17 cellular contexts compared by ENCODE assay signal in the genomic region with DNA sequence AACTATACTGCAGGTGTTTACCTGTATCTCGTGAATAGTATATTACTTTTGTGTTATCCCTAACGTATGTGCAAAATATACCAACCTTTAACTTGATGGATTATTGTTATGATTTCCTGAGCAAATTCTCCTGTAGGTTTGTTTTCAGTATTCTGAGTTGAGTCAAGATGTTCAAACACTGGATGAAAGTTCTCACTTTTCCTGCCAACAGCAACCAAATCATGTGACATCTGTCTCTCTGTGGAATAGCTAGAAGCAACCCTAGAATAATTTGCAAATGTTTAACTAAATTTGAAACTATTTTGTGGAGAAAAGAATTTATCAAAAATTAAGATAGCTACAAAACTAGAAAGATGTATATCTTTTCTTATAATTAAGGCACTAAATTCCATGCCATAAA. TPM values are rescaled to one million over a fixed set of nuclear protein-coding genes. Genes with fewer than 3 reads are reported as not detected.
A peak's percentile ranks its signal among the peaks of the same experiment; 100 is the strongest.
DNase-seq lines count a peak whose midpoint lies in the region; TF ChIP-seq lines count a peak whose summit lies in the region.
"Had no signal": no experiment of that assay in that cellular context is flagged by ENCODE, and none has a peak within 500 bp of the region (broad histone marks: within the 10 kb centered on the region; RNA-seq: fewer than 3 reads in every experiment).

No MANE protein-coding gene starts in this region.

- no peak overlapping the region for H3K27ac Mint-ChIP-seq in glutamatergic neuron (ENCODE audit: unreplicated experiment)
- H3K27ac Mint-ChIP-seq: CD8-positive, alpha-beta memory T cell had no signal

- no peaks in the 10 kb centered on the region for H3K9me3 ChIP-seq in GM23248 (ENCODE audit: low read depth)
- H3K9me3 ChIP-seq in subcutaneous abdominal adipose tissue (ENCODE audit: control insufficient read depth in 5 of 5, low read length in 5 of 5), result no peaks in the 10 kb centered on the region
- no peaks in the 10 kb centered on the region for H3K9me3 ChIP-seq in WERI-Rb-1 (ENCODE audit: severe bottlenecking)

- no peak overlapping the region for H3K4me2 ChIP-seq in GM23248 (ENCODE audit: unreplicated experiment)

- no peaks in the 10 kb centered on the region for H3K9me3 Mint-ChIP-seq in glutamatergic neuron (ENCODE audit: unreplicated experiment)
- H3K9me3 Mint-ChIP-seq: CD8-positive, alpha-beta memory T cell had no signal

- H3K36me3 Mint-ChIP-seq in glutamatergic neuron (ENCODE audit: unreplicated experiment), result no peaks in the 10 kb centered on the region

- H3K4me3 Mint-ChIP-seq in glutamatergic neuron (ENCODE audit: unreplicated experiment), result no peak overlapping the region
- H3K4me3 Mint-ChIP-seq: CD8-positive, alpha-beta memory T cell had no signal

- no peaks in the 10 kb centered on the region for H3K4me1 Mint-ChIP-seq in glutamatergic neuron (ENCODE audit: low read depth, unreplicated experiment)
- H3K4me1 Mint-ChIP-seq: CD8-positive, alpha-beta memory T cell had no signal

- in situ Hi-C loops in GM23248 (cut with MboI), result no loop called here

- no peak overlapping the region for H2AFZ ChIP-seq in GM23248

- DNase-seq in GM23248 (peak; percentile 4), choroid plexus epithelial cell (ENCODE audit: low read depth) (peak; percentile 27), medulla oblongata (ENCODE audit: extremely low spot score) (peak; percentile 61), glutamatergic neuron (no peak), WERI-Rb-1 (no peak), NCI-H2227 (lab: John Stamatoyannopoulos, UW; ENCODE audit: unreplicated experiment) (no peak)
- DNase-seq: ACHN; CD8-positive, alpha-beta memory T cell; DMS79 treated with DMSO at 0.1 percent for 48 hours; HCEC 1CT; KBM-7; NCI-H1417 treated with DMSO at 0.1 percent for 48 hours; NCI-H1930; NCI-H446; NCI-H69; SHP77 treated with DMSO at 0.1 percent for 48 hours had no signal

- H3K27me3 Mint-ChIP-seq in glutamatergic neuron (ENCODE audit: unreplicated experiment), result peaks cover 1% of the 10 kb centered on the region
- H3K27me3 Mint-ChIP-seq: CD8-positive, alpha-beta memory T cell had no signal

- H3K36me3 ChIP-seq in GM23248 (ENCODE audit: low read depth) (no peaks in the 10 kb centered on the region), subcutaneous abdominal adipose tissue (ENCODE audit: control insufficient read depth in 5 of 5, insufficient read depth in 5 of 5, low read length in 5 of 5) (peaks cover 0 to 7% (median 5%) of the 10 kb centered on the region in 5 donors), WERI-Rb-1 (no peaks in the 10 kb centered on the region)

- no peak overlapping the region for H3K4me3 ChIP-seq in GM23248
- no peak overlapping the region for H3K4me3 ChIP-seq in choroid plexus epithelial cell (ENCODE audit: low read depth, low read length)
- H3K4me3 ChIP-seq in subcutaneous abdominal adipose tissue (ENCODE audit: low read depth in 1 of 5, low read length in 5 of 5), result no peak overlapping the region
- no peak overlapping the region for H3K4me3 ChIP-seq in WERI-Rb-1 (ENCODE audit: low read depth, low read length)

- H3K9me2 ChIP-seq in GM23248 (ENCODE audit: insufficient read depth), result no peaks in the 10 kb centered on the region

- H3K9ac ChIP-seq in GM23248 (no peak overlapping the region), subcutaneous abdominal adipose tissue (ENCODE audit: low read length in 5 of 5) (no peak overlapping the region)

- H4K20me1 ChIP-seq in GM23248 (ENCODE audit: insufficient read depth), result no peaks in the 10 kb centered on the region

- H3F3A ChIP-seq in GM23248 (ENCODE audit: insufficient read depth), result no peaks in the 10 kb centered on the region

- H3K27me3 ChIP-seq in GM23248 (replicated peaks; ENCODE audit: insufficient read depth) (no peaks in the 10 kb centered on the region), subcutaneous abdominal adipose tissue (ENCODE audit: control insufficient read depth in 5 of 5, insufficient read depth in 4 of 5, low read length in 5 of 5) (peaks cover 0 to 3% (median 0%) of the 10 kb centered on the region in 5 donors), WERI-Rb-1 (ENCODE audit: insufficient read depth, low read depth, severe bottlenecking) (no peaks in the 10 kb centered on the region)

- TF ChIP-seq CTCF in choroid plexus epithelial cell (conservative IDR thresholded peaks at IDR 0.05; ENCODE audit: low read depth, low read length) (no peak), glutamatergic neuron (IDR thresholded peaks at IDR 0.05; ENCODE audit: partially characterized antibody, unreplicated experiment) (no peak), WERI-Rb-1 (IDR thresholded peaks at IDR 0.05; ENCODE audit: low read depth, low read length) (no peak)

- H3K4me1 ChIP-seq in GM23248 (ENCODE audit: insufficient read depth), result peaks cover 13% of the 10 kb centered on the region
- H3K4me1 ChIP-seq in subcutaneous abdominal adipose tissue (ENCODE audit: control insufficient read depth in 5 of 5, insufficient read depth in 5 of 5, low read length in 5 of 5), result peaks cover 0 to 25% (median 4%) of the 10 kb centered on the region in 5 donors

- H3K27ac ChIP-seq in GM23248 (no peak overlapping the region), subcutaneous abdominal adipose tissue (ENCODE audit: low read depth, low read length) (peak overlapping the region; percentile 55), WERI-Rb-1 (no peak overlapping the region)

- no peaks in the 10 kb centered on the region for H3K79me2 ChIP-seq in GM23248 (ENCODE audit: insufficient read depth)

- WGBS in GM23248 (ENCODE audit: low coverage in 1 of 2, low lambda C conversion rate in 2 of 2, missing lambda C conversion rate in 2 of 2), 2 experiments, result 58 to 77% methylated on average over 2 of the region's 2 CpGs

RNA-seq across cellular contexts. Expression of a gene that starts 35.6 kb away (rescaled TPM):
- 4.8 and 10.4 TPM in 2 replicates for total RNA-seq in GM23248 (2014; rRNA removed; shearing (Covaris generic))
- 3.7 and 4.4 TPM in 2 replicates for polyA plus RNA-seq in GM23248 (2016; fragmentation: Nextera tagmentation; extraction: Ambion mirVana)
- total RNA-seq in glutamatergic neuron (ENCODE audit: unreplicated experiment), result 22.3 TPM

Comparison
In these comparisons a context has a peak if more than half of its experiments do, and no peak if none do; other contexts are left out.
1. DNase-seq: peak in GM23248 (single experiment), choroid plexus epithelial cell (single experiment) and medulla oblongata (single experiment); none in glutamatergic neuron (single experiment), WERI-Rb-1 (single experiment) and NCI-H2227 (single experiment).